In the genomic region with DNA sequence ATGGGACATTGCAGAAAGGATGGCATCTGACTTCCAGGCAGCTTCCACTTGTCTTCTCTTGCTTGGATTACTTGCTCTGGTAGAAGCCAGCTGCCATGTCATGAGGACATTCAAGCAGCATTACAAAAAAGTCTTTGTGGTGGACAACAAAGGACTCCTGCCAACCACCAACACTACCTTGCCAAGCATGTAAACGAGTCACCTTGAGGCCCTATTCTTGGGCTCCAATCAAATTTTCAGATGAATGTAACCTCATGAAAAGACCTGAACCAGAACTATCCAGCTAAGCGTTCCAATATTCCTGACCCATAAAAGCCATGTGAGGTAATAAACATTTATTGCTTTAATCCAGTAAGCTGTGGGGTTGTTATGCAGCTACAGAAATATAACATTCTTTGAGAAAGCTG, we compare ENCODE assay signal across 29 cellular contexts. TPM values are rescaled to one million over a fixed set of nuclear protein-coding genes. Genes with fewer than 3 reads are reported as not detected.
A peak's percentile ranks its signal among the peaks of the same experiment; 100 is the strongest.
DNase-seq lines count a peak whose midpoint lies in the region; ATAC-seq and TF ChIP-seq lines count a peak whose summit lies in the region.
"Had no signal": no experiment of that assay in that cellular context is flagged by ENCODE, and none has a peak within 500 bp of the region (broad histone marks: within the 10 kb centered on the region; RNA-seq: fewer than 3 reads in every experiment).

No MANE protein-coding gene starts in this region.

- H3K4me1 ChIP-seq in left ventricle myocardium inferior (peaks cover 6% of the 10 kb centered on the region), HUES64 (ENCODE audit: insufficient read depth, low read length) (peaks cover 56% of the 10 kb centered on the region), hepatocyte (ENCODE audit: insufficient read depth) (peaks cover 26% of the 10 kb centered on the region), psoas muscle (peaks cover 4% of the 10 kb centered on the region)
- H3K4me1 ChIP-seq: heart right ventricle, parathyroid adenoma, sigmoid colon had no signal

- no peaks in the 10 kb centered on the region for H3K4me1 Mint-ChIP-seq in stimulated activated naive CD8-positive, alpha-beta T cell treated with anti-CD3 and anti-CD28 coated beads, Interleukin-15, amount 100 ng/mL, for 72 hours
- H3K4me1 Mint-ChIP-seq: activated CD4-positive, alpha-beta memory T cell treated with anti-CD3 and anti-CD28 coated beads, Interleukin-2, amount 10 ng/mL, durations not matched to agents 7 days and 5 days had no signal

- no peak overlapping the region for H2AFZ ChIP-seq in hepatocyte
- H2AFZ ChIP-seq: parathyroid adenoma had no signal

- H3K36me3 ChIP-seq in left ventricle myocardium inferior (peaks cover 82% of the 10 kb centered on the region), HUES64 (ENCODE audit: insufficient read depth, low read length) (peaks cover 95% of the 10 kb centered on the region), hepatocyte (replicated peaks; ENCODE audit: insufficient read depth, low read depth) (no peaks in the 10 kb centered on the region), psoas muscle (ENCODE audit: insufficient read depth in 1 of 2, low read depth in 1 of 2) (peaks cover 0 to 95% of the 10 kb centered on the region in 2 donors)

- no peak overlapping the region for H3K4me2 ChIP-seq in hepatocyte

- DNase-seq in Right ventricle myocardium inferior (ENCODE audit: missing footprints) (no peak), left ventricle myocardium inferior (no peak), hepatocyte (ENCODE audit: low spot score) (no peak), psoas muscle (no peak), NCI-H524 (lab: John Stamatoyannopoulos, UW) (no peak)
- no peak for DNase-seq in stimulated activated naive CD8-positive, alpha-beta T cell treated with anti-CD3 and anti-CD28 coated beads, Interleukin-15, amount 100 ng/mL, for 72 hours
- DNase-seq: activated CD4-positive, alpha-beta memory T cell treated with anti-CD3 and anti-CD28 coated beads, Interleukin-2, amount 10 ng/mL, durations not matched to agents 7 days and 5 days; activated gamma-delta T cell; activated T-cell treated with anti-CD3 and anti-CD28 coated beads for 4 hours; CD4-positive, alpha-beta memory T cell; DMS 273 treated with DMSO at 0.1 percent for 48 hours; effector CD4-positive, alpha-beta T cell; erythroblast; heart right ventricle; NCI-H1436; sigmoid colon; stimulated activated naive CD4-positive, alpha-beta T cell treated with Interleukin-2 at 50 U/mL for 16 hours; T-helper 9 cell; thyroid gland had no signal

- H3K4me3 ChIP-seq in left ventricle myocardium inferior, result no peak overlapping the region
- H3K4me3 ChIP-seq in HUES64 (ENCODE audit: low read length), result no peak overlapping the region
- H3K4me3 ChIP-seq in hepatocyte, result no peak overlapping the region
- H3K4me3 ChIP-seq in psoas muscle, result no peak overlapping the region
- H3K4me3 ChIP-seq: heart right ventricle, K562, sigmoid colon, thyroid gland had no signal

- peaks cover 14% of the 10 kb centered on the region for H3K79me2 ChIP-seq in hepatocyte
- H3K79me2 ChIP-seq: parathyroid adenoma had no signal

- H3K27me3 ChIP-seq in left ventricle myocardium inferior (ENCODE audit: low read depth), result no peaks in the 10 kb centered on the region
- H3K27me3 ChIP-seq in HUES64 (ENCODE audit: insufficient read depth, low read length), result no peaks in the 10 kb centered on the region
- no peaks in the 10 kb centered on the region for H3K27me3 ChIP-seq in hepatocyte
- no peaks in the 10 kb centered on the region for H3K27me3 ChIP-seq in psoas muscle (ENCODE audit: insufficient read depth in 3 of 3, low read length in 2 of 3)
- H3K27me3 ChIP-seq: heart right ventricle, sigmoid colon, thyroid gland had no signal

- peak; percentile 20 for ATAC-seq in Right ventricle myocardium inferior
- ATAC-seq in psoas muscle, result peak; percentile 58 to 82 (median 78)
- no peak for ATAC-seq in HG03521 (IDR thresholded peaks at IDR 0.05; ENCODE audit: unreplicated experiment)
- no peak for ATAC-seq in stimulated activated naive CD8-positive, alpha-beta T cell treated with anti-CD3 and anti-CD28 coated beads, Interleukin-15, amount 100 ng/mL, for 72 hours
- ATAC-seq: K562 had no signal

- H4K20me1 ChIP-seq in hepatocyte (ENCODE audit: insufficient read depth, poor library complexity, severe bottlenecking), result no peaks in the 10 kb centered on the region

- no peak overlapping the region for H3K27ac Mint-ChIP-seq in stimulated activated naive CD8-positive, alpha-beta T cell treated with anti-CD3 and anti-CD28 coated beads, Interleukin-15, amount 100 ng/mL, for 72 hours
- H3K27ac Mint-ChIP-seq: activated CD4-positive, alpha-beta memory T cell treated with anti-CD3 and anti-CD28 coated beads, Interleukin-2, amount 10 ng/mL, durations not matched to agents 7 days and 5 days; CD4-positive, alpha-beta memory T cell had no signal

- H3K9ac ChIP-seq in HUES64 (ENCODE audit: low read depth, low read length), result no peak overlapping the region
- H3K9ac ChIP-seq: parathyroid adenoma had no signal

- no peaks in the 10 kb centered on the region for H3K9me2 ChIP-seq in hepatocyte (replicated peaks; ENCODE audit: insufficient read depth)

- H3K27me3 Mint-ChIP-seq in stimulated activated naive CD8-positive, alpha-beta T cell treated with anti-CD3 and anti-CD28 coated beads, Interleukin-15, amount 100 ng/mL, for 72 hours, result no peaks in the 10 kb centered on the region
- H3K27me3 Mint-ChIP-seq: activated CD4-positive, alpha-beta memory T cell treated with anti-CD3 and anti-CD28 coated beads, Interleukin-2, amount 10 ng/mL, durations not matched to agents 7 days and 5 days; CD4-positive, alpha-beta memory T cell had no signal

- TF ChIP-seq CTCF in left ventricle myocardium inferior (IDR thresholded peaks at IDR 0.05; ENCODE audit: borderline replicate concordance), result no peak
- TF ChIP-seq CTCF in hepatocyte (IDR thresholded peaks at IDR 0.05; ENCODE audit: poor library complexity), result no peak
- TF ChIP-seq CTCF in psoas muscle (IDR thresholded peaks at IDR 0.05), result no peak

- no peaks in the 10 kb centered on the region for H3K9me3 Mint-ChIP-seq in stimulated activated naive CD8-positive, alpha-beta T cell treated with anti-CD3 and anti-CD28 coated beads, Interleukin-15, amount 100 ng/mL, for 72 hours
- H3K9me3 Mint-ChIP-seq: activated CD4-positive, alpha-beta memory T cell treated with anti-CD3 and anti-CD28 coated beads, Interleukin-2, amount 10 ng/mL, durations not matched to agents 7 days and 5 days; CD4-positive, alpha-beta memory T cell had no signal

- no peak overlapping the region for H3K4me3 Mint-ChIP-seq in stimulated activated naive CD8-positive, alpha-beta T cell treated with anti-CD3 and anti-CD28 coated beads, Interleukin-15, amount 100 ng/mL, for 72 hours
- H3K4me3 Mint-ChIP-seq: activated CD4-positive, alpha-beta memory T cell treated with anti-CD3 and anti-CD28 coated beads, Interleukin-2, amount 10 ng/mL, durations not matched to agents 7 days and 5 days; CD4-positive, alpha-beta memory T cell had no signal

- H3K27ac ChIP-seq in left ventricle myocardium inferior (replicated peaks), result no peak overlapping the region
- peak overlapping the region; percentile 47; the same call in 1 of the 2 replicates for H3K27ac ChIP-seq in HUES64 (ENCODE audit: low read depth, low read length)
- peak overlapping the region; percentile 59 for H3K27ac ChIP-seq in hepatocyte
- H3K27ac ChIP-seq in psoas muscle, result peak overlapping the region; percentile 15
- H3K27ac ChIP-seq: parathyroid adenoma, sigmoid colon, thyroid gland had no signal

- 58% methylated on average over 1 of the region's 2 CpGs for WGBS in HUES64
- WGBS in hepatocyte (ENCODE audit: low lambda C conversion rate, missing lambda C conversion rate), result 56% methylated on average over 2 of the region's 2 CpGs
- WGBS in psoas muscle, 3 donors, result 42 to 55% (median 43%) methylated on average over 2 of the region's 2 CpGs

- H3K9me3 ChIP-seq in left ventricle myocardium inferior (replicated peaks) (no peaks in the 10 kb centered on the region), HUES64 (ENCODE audit: insufficient read depth, low read depth, low read length) (no peaks in the 10 kb centered on the region), hepatocyte (ENCODE audit: low read depth) (no peaks in the 10 kb centered on the region), psoas muscle (no peaks in the 10 kb centered on the region)
- H3K9me3 ChIP-seq: heart right ventricle, sigmoid colon, thyroid gland had no signal

- intact Hi-C loops in Right ventricle myocardium inferior (cut with DNase I) (no loop called here), left ventricle myocardium inferior (cut with micrococcal nuclease) (no loop called here), psoas muscle (cut with DNase I) (loop anchor here in 1 of 2 donors (10.0 kb wide), 1 partner anchor 681 kb away; a partner anchor contains a TSS)

RNA-seq across cellular contexts. Expression of a gene that starts 12.5 kb away (rescaled TPM):
- total RNA-seq in Right ventricle myocardium inferior (15.9 TPM), left ventricle myocardium inferior (14.2 TPM), hepatocyte (20.3 and 22.8 TPM in 2 replicates), psoas muscle (10 to 100 TPM; 13.3 to 19.2 (median 15.1) TPM)
- 42.3 TPM for polyA plus RNA-seq in HUES64 (2013, experiment 1 of 2)
- 50.4 TPM for polyA plus RNA-seq in HUES64 (2013, experiment 2 of 2)
- polyA plus RNA-seq in hepatocyte (11.8 and 12.9 TPM in 2 replicates), psoas muscle (1 to 10 TPM; 3.4 to 8.5 (median 5.4) TPM)

RNA-seq across cellular contexts. Expression of a gene that starts 12.8 kb away (rescaled TPM):
- total RNA-seq in Right ventricle myocardium inferior (9.5 TPM), left ventricle myocardium inferior (11.8 TPM), hepatocyte (34.2 and 47.4 TPM in 2 replicates), psoas muscle (10 to 100 TPM in 1 of 4 donors, 1 to 10 TPM in 3; 7.2 to 10.1 (median 8.1) TPM)
- 6.8 TPM for polyA plus RNA-seq in HUES64 (2013, experiment 1 of 2)
- 8.5 TPM for polyA plus RNA-seq in HUES64 (2013, experiment 2 of 2)
- polyA plus RNA-seq in hepatocyte (18.6 and 19.3 TPM in 2 replicates), psoas muscle (1 to 10 TPM; 3.4 to 9.3 (median 3.7) TPM)

RNA-seq across cellular contexts. Expression of a gene that starts 34.8 kb away (rescaled TPM):
- not detected for total RNA-seq in Right ventricle myocardium inferior
- total RNA-seq in left ventricle myocardium inferior, result not detected
- polyA plus RNA-seq in HUES64 (2013, experiment 1 of 2), result 0.85 TPM
- 0.38 TPM for polyA plus RNA-seq in HUES64 (2013, experiment 2 of 2)
- total RNA-seq in hepatocyte, result not detected in 2 replicates
- not detected in 2 replicates for polyA plus RNA-seq in hepatocyte
- total RNA-seq in psoas muscle, result not detected
- not detected for polyA plus RNA-seq in psoas muscle
- total RNA-seq: activated CD4-positive, alpha-beta memory T cell treated with anti-CD3 and anti-CD28 coated beads, Interleukin-2, amount 10 ng/mL, durations not matched to agents 7 days and 5 days; CD4-positive, alpha-beta memory T cell; fibroblast of villous mesenchyme; G401; heart right ventricle; K562; lower leg skin; mucosa of gallbladder; sigmoid colon; thyroid gland had no signal
- polyA plus RNA-seq: AG04450; CD4-positive, alpha-beta memory T cell; heart right ventricle; neural cell had no signal

Comparison
In these comparisons a context has a peak if more than half of its experiments do, and no peak if none do; other contexts are left out.
1. ATAC-seq: peak in Right ventricle myocardium inferior (single experiment) and psoas muscle (4 of 4); none in HG03521 (single experiment) and stimulated activated naive CD8-positive, alpha-beta T cell treated with anti-CD3 and anti-CD28 coated beads, Interleukin-15, amount 100 ng/mL, for 72 hours (single experiment).